ENCODE assay signal across 8 cellular contexts in genomic region chr10:43076876-43077420, GRCh38. TPM values are rescaled to one million over a fixed set of nuclear protein-coding genes. Genes with fewer than 3 reads are reported as not detected.
DNase-seq lines count a peak whose midpoint lies in the region; ATAC-seq and TF ChIP-seq lines count a peak whose summit lies in the region.

RET (plus strand) TSS chr10:43077069; CDS start chr10:43077259, 190 bp downstream.

- H4K8ac ChIP-seq in IMR-90 (ENCODE audit: low read depth in 2 of 2, low read length in 2 of 2) = no peak within 1 kb of the TSS

- H3K4me2 ChIP-seq in IMR-90 (ENCODE audit: low read depth, low read length) = no peak within 1 kb of the TSS; the same call in 1 of the 2 replicates

- intact Hi-C loops in IMR-90 (cut with micrococcal nuclease) (no loop called here), tibial artery (cut with DNase I; ENCODE audit: low total_unique reads) (no loop called here)

- WGBS in IMR-90 (ENCODE audit: extremely low coverage in 2 of 2, insufficient read length in 1 of 2), 2 experiments = 1% methylated on average over 41 of the region's 78 CpGs; no CpG with 5 or more reads in 1 of the 2 experiments
- WGBS in liver = 1% methylated on average over 78 of the region's 78 CpGs

- no peaks in the 10 kb centered on the region for H3K36me3 Mint-ChIP-seq in CD8-positive, alpha-beta memory T cell

- no peak within 1 kb of the TSS for H2BK120ac ChIP-seq in IMR-90 (ENCODE audit: low read depth, low read length)

- H2BK20ac ChIP-seq in IMR-90 (ENCODE audit: low read depth, low read length) = no peak within 1 kb of the TSS

- H3K14ac ChIP-seq in IMR-90 (replicated peaks; ENCODE audit: low read depth, low read length) = no peak within 1 kb of the TSS

- ATAC-seq in IMR-90 (ENCODE audit: low read depth) = peak; percentile 35; the same call in 1 of the 2 replicates
- no peak for ATAC-seq in HG02840 (IDR thresholded peaks at IDR 0.05; ENCODE audit: low FRiP score, unreplicated experiment)
- no peak for ATAC-seq in HG03439 (IDR thresholded peaks at IDR 0.05; ENCODE audit: unreplicated experiment)

- H3K9me1 ChIP-seq in IMR-90 (ENCODE audit: insufficient read depth, low read length) = no peaks in the 10 kb centered on the region

- no peak within 1 kb of the TSS for H2AK5ac ChIP-seq in IMR-90 (ENCODE audit: low read depth, low read length)

- no peak for DNase-seq in CD8-positive, alpha-beta memory T cell
- no peak for DNase-seq in IMR-90
- peak in 1 of 2 donors; percentile 9 for DNase-seq in cardiac fibroblast (ENCODE audit: low read depth in 2 of 2)
- no peak for DNase-seq in tibial artery
- DNase-seq in inferior parietal cortex (ENCODE audit: extremely low spot score) = no peak

- peak within 1 kb of the TSS; percentile 27 to 82 (median 63) for H3K4me3 Mint-ChIP-seq in CD8-positive, alpha-beta memory T cell

- TF ChIP-seq POLR2A in IMR-90 (IDR thresholded peaks at IDR 0.05; ENCODE audit: low read depth, low read length) = no peak

- no peaks in the 10 kb centered on the region for H3K36me3 ChIP-seq in CD8-positive, alpha-beta memory T cell (ENCODE audit: insufficient read depth, low read length)
- no peaks in the 10 kb centered on the region for H3K36me3 ChIP-seq in IMR-90 (ENCODE audit: control insufficient read depth, insufficient read depth, low read length)
- H3K36me3 ChIP-seq in liver (ENCODE audit: control insufficient read depth in 4 of 4, insufficient read depth in 3 of 4, low read depth in 1 of 4, low read length in 3 of 4) = no peaks in the 10 kb centered on the region
- H3K36me3 ChIP-seq in tibial artery = no peaks in the 10 kb centered on the region

- H3K27me3 Mint-ChIP-seq in CD8-positive, alpha-beta memory T cell = peaks cover 18 to 47% of the 10 kb centered on the region in 2 donors

- TF ChIP-seq RAD21 in IMR-90 (IDR thresholded peaks at IDR 0.05; ENCODE audit: low read length) (no peak), liver (IDR thresholded peaks at IDR 0.05) (no peak)

- POLR2A ChIA-PET in CD8-positive, alpha-beta memory T cell (lab: Charles Lee) = no interaction called here
- POLR2A ChIA-PET in IMR-90 (lab: Charles Lee; ENCODE audit: unreplicated experiment) = no interaction called here

- H3K56ac ChIP-seq in IMR-90 (ENCODE audit: extremely low read depth, insufficient read depth, low read length) = no peak within 1 kb of the TSS

- H2AFZ ChIP-seq in IMR-90 (replicated peaks; ENCODE audit: low read length, poor library complexity) = peak within 1 kb of the TSS; percentile 63

- no peak within 1 kb of the TSS for H2BK15ac ChIP-seq in IMR-90 (ENCODE audit: low read depth, low read length)

- no peak within 1 kb of the TSS for H4K5ac ChIP-seq in IMR-90 (ENCODE audit: low read depth, low read length)

- H3K4me3 ChIP-seq in CD8-positive, alpha-beta memory T cell (ENCODE audit: low read length) = no peak within 1 kb of the TSS
- H3K4me3 ChIP-seq in IMR-90 (ENCODE audit: insufficient read depth, low read depth, low read length) = 0 out of 2 replicates have a peak within 1 kb of the TSS, but pooled peaks have one; percentile 12
- peak within 1 kb of the TSS; percentile 19 to 33 for H3K4me3 ChIP-seq in cardiac fibroblast (replicated peaks in 1 of 2; ENCODE audit: low read depth in 2 of 2, low read length in 2 of 2)
- peak within 1 kb of the TSS in 2 of 3 donors; percentile 54 to 60 for H3K4me3 ChIP-seq in liver (ENCODE audit: low read depth in 1 of 3, low read length in 3 of 3)
- peak within 1 kb of the TSS; percentile 35 to 50 for H3K4me3 ChIP-seq in tibial artery

- dilution Hi-C loops in IMR-90 (cut with HindIII; ENCODE audit: low sequenced_read_pairs, unreplicated experiment) = no loop called here

- H3K9ac ChIP-seq in IMR-90 (ENCODE audit: low read depth, low read length) = no peak within 1 kb of the TSS
- H3K9ac ChIP-seq in liver (ENCODE audit: low read depth in 1 of 2, low read length in 2 of 2) = no peak within 1 kb of the TSS

- H3K27me3 ChIP-seq in CD8-positive, alpha-beta memory T cell (ENCODE audit: insufficient read depth, low read length, poor library complexity, severe bottlenecking) = peaks cover 6% of the 10 kb centered on the region
- H3K27me3 ChIP-seq in IMR-90 (ENCODE audit: control insufficient read depth, insufficient read depth, low read length) (peaks cover 45% of the 10 kb centered on the region), liver (ENCODE audit: control insufficient read depth in 4 of 4, insufficient read depth in 4 of 4, low read length in 3 of 4) (peaks cover 0 to 3% (median 0%) of the 10 kb centered on the region in 4 donors), tibial artery (peaks cover 0 to 90% of the 10 kb centered on the region in 2 donors)

- no peak within 1 kb of the TSS for H3K27ac ChIP-seq in CD8-positive, alpha-beta memory T cell (ENCODE audit: low read depth, low read length)
- H3K27ac ChIP-seq in IMR-90 (ENCODE audit: insufficient read depth, low read length) (no peak within 1 kb of the TSS), liver (ENCODE audit: low read depth in 1 of 2, low read length in 2 of 2) (no peak within 1 kb of the TSS), tibial artery (no peak within 1 kb of the TSS)

- CTCF ChIA-PET in CD8-positive, alpha-beta memory T cell (lab: Charles Lee) = no interaction called here
- CTCF ChIA-PET in IMR-90 (lab: Yijun Ruan, JAX) = no interaction called here

- TF ChIP-seq CTCF in IMR-90 (conservative IDR thresholded peaks at IDR 0.05; ENCODE audit: low read depth, low read length) = no peak
- TF ChIP-seq CTCF in cardiac fibroblast (IDR thresholded peaks at IDR 0.05; ENCODE audit: low read depth, low read length) = no peak
- no peak for TF ChIP-seq CTCF in liver (IDR thresholded peaks at IDR 0.05; ENCODE audit: low read depth, low read length, missing input control)
- no peak for TF ChIP-seq CTCF in tibial artery (IDR thresholded peaks at IDR 0.05)

- no peaks in the 10 kb centered on the region for H3K9me3 ChIP-seq in CD8-positive, alpha-beta memory T cell (ENCODE audit: low read length)
- no peaks in the 10 kb centered on the region for H3K9me3 ChIP-seq in IMR-90 (ENCODE audit: control insufficient read depth, insufficient read depth, low read length)
- H3K9me3 ChIP-seq in liver (ENCODE audit: control insufficient read depth in 4 of 4, low read length in 3 of 4) = no peaks in the 10 kb centered on the region
- H3K9me3 ChIP-seq in tibial artery = no peaks in the 10 kb centered on the region

- H4K91ac ChIP-seq in IMR-90 (ENCODE audit: insufficient read depth, low read depth, low read length) = no peak within 1 kb of the TSS

- no peaks in the 10 kb centered on the region for H3K9me3 Mint-ChIP-seq in CD8-positive, alpha-beta memory T cell

- H3K23ac ChIP-seq in IMR-90 (ENCODE audit: low read depth, low read length) = no peak within 1 kb of the TSS

- no TSS peak for BruUV-seq in IMR-90 (replicated peaks; lab: Mats Ljungman, UMichigan)

- H3K79me1 ChIP-seq in IMR-90 (ENCODE audit: low read depth in 1 of 2, low read length in 2 of 2) = no peaks in the 10 kb centered on the region

- peaks cover 0 to 16% (median 1%) of the 10 kb centered on the region in 3 donors for H3K4me1 Mint-ChIP-seq in CD8-positive, alpha-beta memory T cell

- no peak within 1 kb of the TSS for H3K18ac ChIP-seq in IMR-90 (ENCODE audit: low read depth, low read length)

- no peak within 1 kb of the TSS for H3K27ac Mint-ChIP-seq in CD8-positive, alpha-beta memory T cell

- no peak within 1 kb of the TSS for H3K4ac ChIP-seq in IMR-90 (ENCODE audit: low read depth, low read length)

- no peak within 1 kb of the TSS for H2AK9ac ChIP-seq in IMR-90 (replicated peaks; ENCODE audit: low read depth, low read length, poor library complexity)

- in situ Hi-C loops in IMR-90 (cut with MboI; ENCODE audit: low sequenced_read_pairs) = no loop called here

- H2BK5ac ChIP-seq in IMR-90 (ENCODE audit: low read depth, low read length, poor library complexity, severe bottlenecking) = no peak within 1 kb of the TSS

- H3K4me1 ChIP-seq in CD8-positive, alpha-beta memory T cell (ENCODE audit: insufficient read depth, low read length) = no peaks in the 10 kb centered on the region
- H3K4me1 ChIP-seq in IMR-90 (ENCODE audit: control insufficient read depth, insufficient read depth, low read length) (no peaks in the 10 kb centered on the region), liver (ENCODE audit: control insufficient read depth in 4 of 4, insufficient read depth in 4 of 4, low read length in 3 of 4) (peaks cover 0 to 26% (median 12%) of the 10 kb centered on the region in 4 donors), tibial artery (peaks cover 0 to 20% (median 10%) of the 10 kb centered on the region in 4 donors)

- no peaks in the 10 kb centered on the region for H4K20me1 ChIP-seq in IMR-90 (ENCODE audit: insufficient read depth, low read length)

TF ChIP-seq in IMR-90, 13 proteins besides CTCF, POLR2A, EP300 and RAD21 (continues in another document):
- TF ChIP-seq RFX5 (IDR thresholded peaks at IDR 0.05; ENCODE audit: low read depth, low read length) (no peak), BHLHE40 (IDR thresholded peaks at IDR 0.05; ENCODE audit: low read depth, low read length) (no peak)

TF ChIP-seq in liver, 16 proteins besides CTCF, POLR2A, EP300 and RAD21:
- no peak for TF ChIP-seq ATF3 (IDR thresholded peaks at IDR 0.05)

RNA-seq across cellular contexts. Expression of gene RET, which starts in this region (rescaled TPM):
- total RNA-seq in CD8-positive, alpha-beta memory T cell = under 1 TPM in 1 of 2 experiments, not detected in 1; 0.24 TPM
- polyA plus RNA-seq in CD8-positive, alpha-beta memory T cell = 0.06 TPM
- total RNA-seq in IMR-90 (2012; rRNA removed) = 0.18 and 0.28 TPM in 2 replicates
- 0.10 and 0.26 TPM in 2 replicates for polyA plus RNA-seq in IMR-90 (2012; rRNA removed)
- 0.08 and 0.24 TPM in 2 replicates for polyA plus RNA-seq in IMR-90 (2012; cell fraction: cytosol; rRNA removed)
- polyA plus RNA-seq in IMR-90 (2012; cell fraction: nucleus; rRNA removed; ENCODE audit: low replicate concordance) = 0.14 and 0.25 TPM in 2 replicates
- total RNA-seq in liver = under 1 TPM; 0.09 to 0.33 TPM
- polyA plus RNA-seq in liver = 1 to 10 TPM in 1 of 2 donors, not detected in 1; 2.5 TPM

Comparison
In these comparisons a context has a peak if more than half of its experiments do, and no peak if none do; other contexts are left out.
1. Peak in ATAC-seq and H3K4me3 ChIP-seq in IMR-90; RNA of the gene not detected or under 1 TPM.